ENCODE assay signal across 22 cellular contexts in the genomic region with DNA sequence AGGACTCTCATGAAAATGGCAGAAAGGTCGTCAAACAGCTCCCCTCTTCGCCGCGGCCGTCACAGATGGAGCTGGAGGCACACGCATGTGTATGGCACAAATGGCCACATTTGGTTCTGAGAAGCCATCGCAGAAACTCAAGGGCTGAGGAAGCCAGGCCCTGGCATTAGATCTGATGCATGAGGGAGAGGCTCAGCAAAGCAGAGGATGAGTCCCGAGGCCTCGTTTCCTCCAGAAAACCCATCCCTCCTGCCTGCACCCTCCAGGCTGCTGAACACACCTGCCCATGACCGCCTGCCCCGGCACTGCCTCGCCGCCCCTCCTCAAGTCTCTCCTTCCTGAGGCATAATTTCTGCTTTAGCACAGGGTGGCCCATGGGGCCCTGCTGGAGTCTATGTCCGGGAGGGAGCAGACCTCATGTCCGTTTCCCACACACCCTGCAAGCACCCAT.
DNase-seq lines count a peak whose midpoint lies in the region; ATAC-seq and TF ChIP-seq lines count a peak whose summit lies in the region.
"Had no signal": no experiment of that assay in that cellular context is flagged by ENCODE, and none has a peak within 500 bp of the region (broad histone marks: within the 10 kb centered on the region; RNA-seq: fewer than 3 reads in every experiment).

No MANE protein-coding gene starts in this region.

- peak overlapping the region in 7 of 11 experiments; percentile 26 to 87 (median 81); a peak in 12 of 22 replicates for H3K4me2 ChIP-seq in BLaER1 treated with 17β-estradiol and CSF1 and Interleukin-3, amounts not matched to agents 10 nM and 100 nM

- H3K9ac ChIP-seq in BLaER1 treated with 17β-estradiol and CSF1 and Interleukin-3, amounts not matched to agents 10 nM and 100 nM = peak overlapping the region in 2 of 11 experiments; percentile 46 to 63; a peak in 1 of 22 replicates
- H3K9ac ChIP-seq in colonic mucosa (ENCODE audit: low read depth in 2 of 2, low read length in 2 of 2) = no peak overlapping the region
- H3K9ac ChIP-seq: parathyroid adenoma had no signal

- in situ Hi-C loops in gastrocnemius medialis (cut with MboI; ENCODE audit: low sequenced_read_pairs in 4 of 4) = no loop called here

- TF ChIP-seq POLR2A in gastrocnemius medialis (IDR thresholded peaks at IDR 0.05) = no peak

- intact Hi-C loops in colonic mucosa (cut with DNase I) = no loop called here
- intact Hi-C loops in gastrocnemius medialis (cut with DNase I; ENCODE audit: low total_unique reads) = loop anchor here (1.0 kb wide), 1 partner anchor 230 kb away; no protein-coding TSS in a partner anchor
- intact Hi-C loops in A673 (cut with micrococcal nuclease; ENCODE audit: unreplicated experiment) = no loop called here

- TF ChIP-seq CTCF in colonic mucosa (IDR thresholded peaks at IDR 0.05) (no peak), gastrocnemius medialis (IDR thresholded peaks at IDR 0.05 in 4 of 5, conservative IDR thresholded peaks at IDR 0.05 in 1 of 5) (no peak), A673 (conservative IDR thresholded peaks at IDR 0.05; ENCODE audit: low read depth, low read length) (no peak)

- ATAC-seq in left lobe of liver (no peak), gastrocnemius medialis (no peak), GM18870 (IDR thresholded peaks at IDR 0.05; ENCODE audit: unreplicated experiment) (no peak)
- ATAC-seq: CD8-positive, alpha-beta T cell; HCT116 had no signal

- no peaks in the 10 kb centered on the region for H3K36me3 ChIP-seq in BLaER1 treated with 17β-estradiol and CSF1 and Interleukin-3, amounts not matched to agents 10 nM and 100 nM
- no peaks in the 10 kb centered on the region for H3K36me3 ChIP-seq in colonic mucosa
- no peaks in the 10 kb centered on the region for H3K36me3 ChIP-seq in gastrocnemius medialis
- H3K36me3 ChIP-seq in A673 (ENCODE audit: insufficient read depth, low read length, poor library complexity, severe bottlenecking) = no peaks in the 10 kb centered on the region
- H3K36me3 ChIP-seq in SJCRH30 = no peaks in the 10 kb centered on the region
- H3K36me3 ChIP-seq: SJSA1, suprapubic skin, WERI-Rb-1 had no signal

- H3K4me3 ChIP-seq in BLaER1 treated with 17β-estradiol and CSF1 and Interleukin-3, amounts not matched to agents 10 nM and 100 nM = no peak overlapping the region
- H3K4me3 ChIP-seq in colonic mucosa (no peak overlapping the region), gastrocnemius medialis (no peak overlapping the region), A673 (ENCODE audit: low read depth, low read length, poor library complexity, severe bottlenecking) (no peak overlapping the region), SJCRH30 (no peak overlapping the region)
- H3K4me3 ChIP-seq: lung, SJSA1, suprapubic skin had no signal

- no peaks in the 10 kb centered on the region for H3K27me3 ChIP-seq in BLaER1 treated with 17β-estradiol and CSF1 and Interleukin-3, amounts not matched to agents 10 nM and 100 nM
- H3K27me3 ChIP-seq in colonic mucosa (no peaks in the 10 kb centered on the region), gastrocnemius medialis (peaks cover 0 to 5% (median 0%) of the 10 kb centered on the region in 3 donors), A673 (replicated peaks; ENCODE audit: insufficient read depth, low read depth, low read length, poor library complexity) (peaks cover 4% of the 10 kb centered on the region), SJCRH30 (no peaks in the 10 kb centered on the region)
- H3K27me3 ChIP-seq: SJSA1 had no signal

- no peaks in the 10 kb centered on the region for H4K20me1 ChIP-seq in BLaER1 treated with 17β-estradiol and CSF1 and Interleukin-3, amounts not matched to agents 10 nM and 100 nM

- DNase-seq in colonic mucosa = no peak
- peak; percentile 37 for DNase-seq in left lobe of liver (ENCODE audit: low spot score)
- DNase-seq in gastrocnemius medialis = peak in 1 of 2 donors; percentile 10
- no peak for DNase-seq in A673 (ENCODE audit: low spot score)
- no peak for DNase-seq in iPS-NIHi7 (ENCODE audit: extremely low spot score)
- no peak for DNase-seq in SJCRH30
- DNase-seq: activated CD4-positive, alpha-beta memory T cell treated with anti-CD3 and anti-CD28 coated beads, Interleukin-2, amount 10 ng/mL, durations not matched to agents 7 days and 5 days; activated T-cell treated with anti-CD3 and anti-CD28 coated beads, Interleukin-2, amount 50 U/mL, for 24 hours; CD8-positive, alpha-beta T cell; dermis blood vessel endothelial cell; DMS79 treated with DMSO at 0.1 percent for 48 hours; NCI-H1436; NCI-H526 treated with DMSO at 0.1 percent for 48 hours; WERI-Rb-1 had no signal

- CTCF ChIA-PET in A673 (lab: Charles Lee) = no interaction called here

- peaks cover 0 to 15% (median 0%) of the 10 kb centered on the region in 11 experiments; a peak in 5 of 22 replicates for H3K9me3 ChIP-seq in BLaER1 treated with 17β-estradiol and CSF1 and Interleukin-3, amounts not matched to agents 10 nM and 100 nM (replicated peaks in 1 of 11)
- no peaks in the 10 kb centered on the region for H3K9me3 ChIP-seq in colonic mucosa
- no peaks in the 10 kb centered on the region for H3K9me3 ChIP-seq in gastrocnemius medialis
- H3K9me3 ChIP-seq in A673 (ENCODE audit: low read depth, low read length, poor library complexity, severe bottlenecking) = no peaks in the 10 kb centered on the region
- H3K9me3 ChIP-seq in SJCRH30 (replicated peaks) = no peaks in the 10 kb centered on the region
- H3K9me3 ChIP-seq: suprapubic skin had no signal

- POLR2A ChIA-PET in A673 (lab: Charles Lee; ENCODE audit: low non-redundant PET) = no interaction called here

- peak overlapping the region in 5 of 11 experiments; percentile 69 to 89 (median 86); a peak in 7 of 22 replicates for H3K27ac ChIP-seq in BLaER1 treated with 17β-estradiol and CSF1 and Interleukin-3, amounts not matched to agents 10 nM and 100 nM
- H3K27ac ChIP-seq in colonic mucosa (peak overlapping the region; percentile 59), gastrocnemius medialis (peak overlapping the region; percentile 52 to 67 (median 60)), A673 (ENCODE audit: low read depth, low read length, poor library complexity, severe bottlenecking) (no peak overlapping the region), SJCRH30 (no peak overlapping the region)
- H3K27ac ChIP-seq: epithelial cell of prostate, parathyroid adenoma, SJSA1, suprapubic skin, WERI-Rb-1 had no signal

- BruUV-seq in A673 (replicated peaks; lab: Mats Ljungman, UMichigan) = no TSS peak

- peaks cover 0 to 70% (median 45%) of the 10 kb centered on the region in 10 experiments; a peak in 14 of 20 replicates for H3K4me1 ChIP-seq in BLaER1 treated with 17β-estradiol and CSF1 and Interleukin-3, amounts not matched to agents 10 nM and 100 nM
- no peaks in the 10 kb centered on the region for H3K4me1 ChIP-seq in colonic mucosa
- H3K4me1 ChIP-seq in gastrocnemius medialis = peaks cover 21 to 27% of the 10 kb centered on the region in 2 donors
- H3K4me1 ChIP-seq in A673 (ENCODE audit: insufficient read depth, low read length, poor library complexity, severe bottlenecking) = no peaks in the 10 kb centered on the region
- no peaks in the 10 kb centered on the region for H3K4me1 ChIP-seq in SJCRH30
- H3K4me1 ChIP-seq: parathyroid adenoma, SJSA1 had no signal

Comparison
In these comparisons a context has a peak if more than half of its experiments do, and no peak if none do; other contexts are left out.
1. H3K27ac ChIP-seq: peak in colonic mucosa (single experiment) and gastrocnemius medialis (4 of 4); none in A673 (single experiment) and SJCRH30 (single experiment).